Comparison of ENCODE assay signal across 1 cellular context in genomic region chr11:2581151-2581930, GRCh38.
TF ChIP-seq lines count a peak whose summit lies in the region.

No MANE protein-coding gene starts in this region.

TF ChIP-seq in SK-N-SH, 30 proteins besides CTCF, POLR2A, EP300 and RAD21 (continued from another document):
- TF ChIP-seq ZBTB33 (IDR thresholded peaks at IDR 0.05; ENCODE audit: borderline replicate concordance, low read depth) = no peak
- TF ChIP-seq RXRA (IDR thresholded peaks at IDR 0.05; ENCODE audit: borderline replicate concordance, low read depth) = no peak
- TF ChIP-seq SMC3 (IDR thresholded peaks at IDR 0.05; ENCODE audit: low read depth, low read length) = no peak
- no peak for TF ChIP-seq SIN3A (IDR thresholded peaks at IDR 0.05; ENCODE audit: borderline replicate concordance, low read depth, low read length)
- TF ChIP-seq MXI1 (IDR thresholded peaks at IDR 0.05; ENCODE audit: low read depth, low read length) = no peak
- TF ChIP-seq RCOR1 (IDR thresholded peaks at IDR 0.05; ENCODE audit: low read length) = no peak
- no peak for TF ChIP-seq RFX5 (IDR thresholded peaks at IDR 0.05; ENCODE audit: low read length)
- no peak for TF ChIP-seq TEAD4 (IDR thresholded peaks at IDR 0.05; ENCODE audit: borderline replicate concordance, insufficient read depth)
- TF ChIP-seq CHD2 (IDR thresholded peaks at IDR 0.05; ENCODE audit: low read length, partially characterized antibody) = no peak
- no peak for TF ChIP-seq MEF2A (IDR thresholded peaks at IDR 0.05; ENCODE audit: borderline replicate concordance, low read depth)
TF ChIP-seq in SK-N-SH: peak in this region for 0.
